ENCODE assay signal across 12 cellular contexts in the genomic region with DNA sequence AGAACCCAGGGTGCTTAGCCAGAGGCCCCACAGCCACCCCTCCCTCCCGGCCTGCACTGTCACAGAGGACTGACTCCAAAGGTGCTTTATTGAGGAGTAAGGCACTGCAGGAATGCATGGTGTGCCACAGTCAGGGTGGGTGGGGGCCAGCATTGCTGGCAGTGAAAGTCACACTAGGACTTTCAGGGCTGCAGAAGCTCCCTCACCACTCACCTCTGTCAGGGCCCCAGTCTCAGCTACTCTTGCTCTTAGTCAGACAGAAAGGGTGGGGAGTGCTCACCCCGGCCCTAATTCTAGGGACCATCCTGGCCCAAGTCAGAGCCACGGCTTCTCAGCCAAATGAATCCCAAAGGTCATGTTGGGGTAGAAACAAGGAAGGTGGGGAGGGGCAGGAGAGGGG. TPM values are rescaled to one million over a fixed set of nuclear protein-coding genes. Genes with fewer than 3 reads are reported as not detected.
"Had no signal": no experiment of that assay in that cellular context is flagged by ENCODE, and none has a peak within 500 bp of the region (broad histone marks: within the 10 kb centered on the region; RNA-seq: fewer than 3 reads in every experiment).

No MANE protein-coding gene starts in this region.

- H3K9me3 Mint-ChIP-seq: stimulated activated naive CD8-positive, alpha-beta T cell treated with anti-CD3 and anti-CD28 coated beads, Interleukin-15, Interleukin-2, amounts not matched to agents 100 ng/mL and 50 ng/mL, for 24 hours had no signal

- H3K36me3 ChIP-seq: colonic mucosa, esophagus muscularis mucosa, SJSA1 had no signal

- H3K27ac Mint-ChIP-seq: activated B cell treated with CpG ODN at 0.5 μM for 24 hours; stimulated activated naive CD8-positive, alpha-beta T cell treated with anti-CD3 and anti-CD28 coated beads, Interleukin-15, Interleukin-2, amounts not matched to agents 100 ng/mL and 50 ng/mL, for 24 hours; type B pancreatic cell had no signal

- H3K36me3 Mint-ChIP-seq: type B pancreatic cell had no signal

- H3K9me3 ChIP-seq: body of pancreas, colonic mucosa, esophagus muscularis mucosa, SJSA1 had no signal

- H3K4me1 ChIP-seq: colonic mucosa had no signal

- H3K27me3 ChIP-seq: body of pancreas had no signal

- H3K4me3 ChIP-seq: body of pancreas had no signal

- H3K4me3 Mint-ChIP-seq: activated B cell treated with CpG ODN at 0.5 μM for 24 hours; stimulated activated naive CD8-positive, alpha-beta T cell treated with anti-CD3 and anti-CD28 coated beads, Interleukin-15, Interleukin-2, amounts not matched to agents 100 ng/mL and 50 ng/mL, for 24 hours had no signal

- H3K27ac ChIP-seq: body of pancreas, colonic mucosa, SJSA1 had no signal

RNA-seq across cellular contexts. Expression of gene KNCN, which starts 19.4 kb away (rescaled TPM):
- total RNA-seq: activated B cell treated with CpG ODN at 0.5 μM for 24 hours; body of pancreas; colonic mucosa; esophagus muscularis mucosa; lung microvascular endothelial cell; myocyte; renal cortical epithelial cell; SJSA1; T-helper 2 cell treated with Interferon-gamma antibody and Interleukin-4, amounts not matched to agents 100 ng/mL and 5 ng/mL, for 36 hours; temporal lobe had no signal

RNA-seq across cellular contexts. Expression of gene DMBX1, which starts 42.5 kb away (rescaled TPM):
- total RNA-seq: activated B cell treated with CpG ODN at 0.5 μM for 24 hours, body of pancreas, colonic mucosa, esophagus muscularis mucosa, lung microvascular endothelial cell, myocyte, renal cortical epithelial cell, SJSA1, temporal lobe had no signal
